Comparison of ENCODE assay signal across 9 cellular contexts in the genomic region with DNA sequence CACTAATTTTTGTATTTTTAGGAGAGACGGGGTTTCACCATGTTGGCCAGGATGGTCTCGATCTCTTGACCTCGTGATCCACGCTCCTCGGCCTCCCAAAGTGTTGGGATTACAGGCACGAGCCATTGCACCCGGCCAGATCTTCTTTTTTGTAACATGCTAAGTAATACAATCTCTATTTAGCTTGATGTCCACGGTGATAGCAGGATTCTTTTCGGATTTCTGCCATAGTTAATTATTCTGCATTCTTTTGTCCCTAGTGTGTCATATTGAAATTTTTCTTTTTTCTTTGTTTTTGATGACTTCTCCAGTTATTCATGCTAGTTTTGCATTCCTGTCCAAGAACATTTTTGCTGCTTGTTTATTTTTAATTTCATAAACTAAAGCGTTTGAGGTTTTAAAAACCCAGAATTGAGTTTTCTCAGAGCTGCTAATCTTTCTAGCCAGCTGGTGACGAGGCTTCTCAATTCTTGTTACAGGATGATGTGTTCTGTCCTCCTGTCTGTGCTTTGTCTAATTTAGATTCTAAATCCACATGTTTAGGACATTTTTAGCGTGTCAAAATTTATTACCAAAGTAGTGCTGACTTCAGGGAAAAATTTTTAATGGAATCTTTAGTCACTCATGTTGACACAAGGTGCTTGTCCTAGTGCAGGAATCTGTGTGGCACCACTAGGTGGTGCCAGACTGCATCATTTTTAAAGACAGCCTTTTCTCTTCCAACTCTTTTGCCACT. TPM values are rescaled to one million over a fixed set of nuclear protein-coding genes. Genes with fewer than 3 reads are reported as not detected.
DNase-seq lines count a peak whose midpoint lies in the region; ATAC-seq, FAIRE-seq and TF ChIP-seq lines count a peak whose summit lies in the region.
"Had no signal": no experiment of that assay in that cellular context is flagged by ENCODE, and none has a peak within 500 bp of the region (broad histone marks: within the 10 kb centered on the region; RNA-seq: fewer than 3 reads in every experiment).

No MANE protein-coding gene starts in this region.

- no peaks in the 10 kb centered on the region for H3K27me3 ChIP-seq in BE2C

- TF ChIP-seq CTCF in BE2C (IDR thresholded peaks at IDR 0.05; ENCODE audit: low read depth, low read length): peak; percentile 99

- no peaks in the 10 kb centered on the region for H3K9me3 Mint-ChIP-seq in activated T-helper 2 cell treated with anti-CD3 and anti-CD28 coated beads, Interferon-gamma antibody, Interleukin-2, Interleukin-4, amounts not matched to agents 10 μg/mL and 5 μg/mL and 100 μg/mL, durations not matched to agents 14 hours and 24 hours and 36 hours

- peak; percentile 66 for FAIRE-seq in GM18507 (lab: Jason Lieb, UNC)

- H3K4me1 ChIP-seq in BE2C: peaks cover 5% of the 10 kb centered on the region

- H3K27ac Mint-ChIP-seq in activated T-helper 2 cell treated with anti-CD3 and anti-CD28 coated beads, Interferon-gamma antibody, Interleukin-2, Interleukin-4, amounts not matched to agents 10 μg/mL and 5 μg/mL and 100 μg/mL, durations not matched to agents 14 hours and 24 hours and 36 hours: peak overlapping the region; percentile 72

- H3K27me3 Mint-ChIP-seq in activated T-helper 2 cell treated with anti-CD3 and anti-CD28 coated beads, Interferon-gamma antibody, Interleukin-2, Interleukin-4, amounts not matched to agents 10 μg/mL and 5 μg/mL and 100 μg/mL, durations not matched to agents 14 hours and 24 hours and 36 hours (ENCODE audit: low read depth): no peaks in the 10 kb centered on the region

- H3K36me3 Mint-ChIP-seq in activated T-helper 2 cell treated with anti-CD3 and anti-CD28 coated beads, Interferon-gamma antibody, Interleukin-2, Interleukin-4, amounts not matched to agents 10 μg/mL and 5 μg/mL and 100 μg/mL, durations not matched to agents 14 hours and 24 hours and 36 hours (ENCODE audit: low read depth): no peaks in the 10 kb centered on the region

- no peak overlapping the region for H3K4me3 Mint-ChIP-seq in activated T-helper 2 cell treated with anti-CD3 and anti-CD28 coated beads, Interferon-gamma antibody, Interleukin-2, Interleukin-4, amounts not matched to agents 10 μg/mL and 5 μg/mL and 100 μg/mL, durations not matched to agents 14 hours and 24 hours and 36 hours (ENCODE audit: low read depth)

- H3K36me3 ChIP-seq in BE2C: no peaks in the 10 kb centered on the region

- DNase-seq in BE2C: peak; percentile 43
- DNase-seq in GM18507 (ENCODE audit: extremely low spot score, insufficient read length, low read depth): no peak
- peak; percentile 55 for DNase-seq in NOMO-1 treated with DMSO at 0.1 percent for 48 hours (lab: John Stamatoyannopoulos, UW; ENCODE audit: unreplicated experiment)
- no peak for DNase-seq in activated T-helper 2 cell treated with anti-CD3 and anti-CD28 coated beads, Interferon-gamma antibody, Interleukin-2, Interleukin-4, amounts not matched to agents 10 μg/mL and 5 μg/mL and 100 μg/mL, durations not matched to agents 14 hours and 24 hours and 36 hours (ENCODE audit: low spot score)
- peak; percentile 77 for DNase-seq in glomerular visceral epithelial cell (ENCODE audit: extremely low spot score)
- peak; percentile 81 for DNase-seq in pons (ENCODE audit: low spot score)
- no peak for DNase-seq in HK-2 (ENCODE audit: unreplicated experiment)

- H3K4me3 ChIP-seq in BE2C (ENCODE audit: low read depth, low read length): no peak overlapping the region
- H3K4me3 ChIP-seq: SK-N-MC had no signal

- ATAC-seq in HG03039 (IDR thresholded peaks at IDR 0.05; ENCODE audit: unreplicated experiment): no peak

- H3K9me3 ChIP-seq in BE2C: no peaks in the 10 kb centered on the region

- intact Hi-C loops in activated T-helper 2 cell treated with anti-CD3 and anti-CD28 coated beads, Interferon-gamma antibody, Interleukin-2, Interleukin-4, amounts not matched to agents 10 μg/mL and 5 μg/mL and 100 μg/mL, durations not matched to agents 14 hours and 24 hours and 36 hours (cut with micrococcal nuclease): loop anchor here (10.0 kb wide), 1 partner anchor 380 kb away; no protein-coding TSS in a partner anchor

- H3K4me1 Mint-ChIP-seq in activated T-helper 2 cell treated with anti-CD3 and anti-CD28 coated beads, Interferon-gamma antibody, Interleukin-2, Interleukin-4, amounts not matched to agents 10 μg/mL and 5 μg/mL and 100 μg/mL, durations not matched to agents 14 hours and 24 hours and 36 hours (ENCODE audit: low read depth): peaks cover 55% of the 10 kb centered on the region

RNA-seq across cellular contexts. Expression of a gene that starts 21.8 kb away (rescaled TPM):
- polyA plus RNA-seq in BE2C (2012; ENCODE audit: insufficient read depth, insufficient read length, low read depth): 12.4 TPM
- 57.1 and 57.7 TPM in 2 replicates for total RNA-seq in activated T-helper 2 cell treated with anti-CD3 and anti-CD28 coated beads, Interferon-gamma antibody, Interleukin-2, Interleukin-4, amounts not matched to agents 10 μg/mL and 5 μg/mL and 100 μg/mL, durations not matched to agents 14 hours and 24 hours and 36 hours

RNA-seq across cellular contexts. Expression of a gene that starts 44.3 kb away (rescaled TPM):
- 118 TPM for polyA plus RNA-seq in BE2C (2012; ENCODE audit: insufficient read depth, insufficient read length, low read depth)
- total RNA-seq in activated T-helper 2 cell treated with anti-CD3 and anti-CD28 coated beads, Interferon-gamma antibody, Interleukin-2, Interleukin-4, amounts not matched to agents 10 μg/mL and 5 μg/mL and 100 μg/mL, durations not matched to agents 14 hours and 24 hours and 36 hours: 54.9 and 56.6 TPM in 2 replicates

Comparison
In these comparisons a context has a peak if more than half of its experiments do, and no peak if none do; other contexts are left out.
1. DNase-seq: peak in BE2C (single experiment), NOMO-1 treated with DMSO at 0.1 percent for 48 hours (single experiment), glomerular visceral epithelial cell (single experiment) and pons (single experiment); none in GM18507 (single experiment), activated T-helper 2 cell treated with anti-CD3 and anti-CD28 coated beads, Interferon-gamma antibody, Interleukin-2, Interleukin-4, amounts not matched to agents 10 μg/mL and 5 μg/mL and 100 μg/mL, durations not matched to agents 14 hours and 24 hours and 36 hours (single experiment) and HK-2 (single experiment).